In the genomic region with DNA sequence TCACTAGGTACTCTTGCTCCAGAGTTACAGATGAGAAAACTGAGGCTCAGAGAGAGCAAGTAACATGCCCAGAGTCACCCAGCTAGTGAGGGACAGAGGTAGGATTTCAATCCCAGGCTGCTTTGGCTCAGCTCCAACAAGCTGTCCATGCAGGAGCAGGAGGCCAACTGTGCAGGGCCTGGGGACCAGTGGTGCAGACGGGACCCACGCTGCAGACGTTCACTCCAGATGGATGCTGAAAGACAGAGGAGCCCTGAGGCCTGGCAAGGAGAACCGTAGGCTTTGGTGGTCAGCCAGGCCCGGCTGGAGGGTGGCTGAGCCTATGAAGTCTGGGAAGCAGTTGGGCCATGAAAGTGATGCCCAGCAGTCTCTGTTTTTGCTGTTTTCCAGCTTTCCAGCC, we compare ENCODE assay signal across 14 cellular contexts.
DNase-seq lines count a peak whose midpoint lies in the region; ATAC-seq and TF ChIP-seq lines count a peak whose summit lies in the region.
"Had no signal": no experiment of that assay in that cellular context is flagged by ENCODE, and none has a peak within 500 bp of the region (broad histone marks: within the 10 kb centered on the region; RNA-seq: fewer than 3 reads in every experiment).

No MANE protein-coding gene starts in this region.

- H3K36me3 ChIP-seq in ACC112 (ENCODE audit: insufficient read depth, low read length) (no peaks in the 10 kb centered on the region), adrenal gland (replicated peaks in 1 of 2) (no peaks in the 10 kb centered on the region), heart right ventricle (no peaks in the 10 kb centered on the region), psoas muscle (ENCODE audit: insufficient read depth in 1 of 2, low read depth in 1 of 2) (no peaks in the 10 kb centered on the region)

- no peaks in the 10 kb centered on the region for H3K79me2 ChIP-seq in ACC112 (ENCODE audit: control insufficient read depth, insufficient read depth, low read length, unreplicated experiment)

- ATAC-seq in heart right ventricle (peak; percentile 22 to 60 (median 34)), psoas muscle (peak in 3 of 4 donors; percentile 21 to 40 (median 27)), HG03460 (IDR thresholded peaks at IDR 0.05; ENCODE audit: unreplicated experiment) (no peak)
- ATAC-seq: activated CD8-positive, alpha-beta memory T cell treated with anti-CD3 and anti-CD28 coated beads, Interleukin-2, amount 10 ng/mL, durations not matched to agents 7 days and 5 days; activated naive CD8-positive, alpha-beta T cell treated with anti-CD3 and anti-CD28 coated beads, Interleukin-2, amount 50 U/mL, for 24 hours; natural killer cell treated with Interleukin-12 subunit alpha and Interleukin-12 subunit beta and Interleukin-15 and Interleukin-18, amount 100 ng/mL, for 72 hours; stimulated activated naive CD8-positive, alpha-beta T cell treated with anti-CD3 and anti-CD28 coated beads, Interleukin-15, Interleukin-2, amounts not matched to agents 100 U/mL and 50 U/mL, for 24 hours had no signal

- H3K27me3 ChIP-seq in ACC112 (ENCODE audit: insufficient read depth, low read length) (no peaks in the 10 kb centered on the region), adrenal gland (no peaks in the 10 kb centered on the region), heart right ventricle (no peaks in the 10 kb centered on the region), psoas muscle (ENCODE audit: insufficient read depth in 3 of 3, low read length in 2 of 3) (no peaks in the 10 kb centered on the region)

- peak in 6 of 7 donors; percentile 32 to 74 (median 50) for DNase-seq in adrenal gland
- peak; percentile 71 to 75 for DNase-seq in heart right ventricle
- DNase-seq in psoas muscle: peak; percentile 68 to 69
- no peak for DNase-seq in AML-193 (lab: John Stamatoyannopoulos, UW)
- no peak for DNase-seq in GOT3 (lab: John Stamatoyannopoulos, UW)
- no peak for DNase-seq in NCI-H1105 treated with DMSO at 0.1 percent for 48 hours (lab: John Stamatoyannopoulos, UW)
- DNase-seq: activated CD8-positive, alpha-beta memory T cell treated with anti-CD3 and anti-CD28 coated beads, Interleukin-2, amount 10 ng/mL, durations not matched to agents 7 days and 5 days; activated naive CD8-positive, alpha-beta T cell treated with anti-CD3 and anti-CD28 coated beads, Interleukin-2, amount 50 U/mL, for 24 hours; DND-41; stimulated activated CD4-positive, alpha-beta T cell treated with anti-CD3 and anti-CD28 coated beads, Interleukin-2, amount 100 ng/mL, for 24 hours; stimulated activated naive CD8-positive, alpha-beta T cell treated with anti-CD3 and anti-CD28 coated beads, Interleukin-15, Interleukin-2, amounts not matched to agents 100 U/mL and 50 U/mL, for 24 hours had no signal

- no peak for TF ChIP-seq POLR2A in adrenal gland (IDR thresholded peaks at IDR 0.05)

- intact Hi-C loops in adrenal gland (cut with DNase I): no loop called here
- intact Hi-C loops in heart right ventricle (cut with DNase I): loop anchor here in 2 of 10 donors (5.0 kb wide), 1 partner anchor 34 kb away; no protein-coding TSS in a partner anchor
- intact Hi-C loops in psoas muscle (cut with DNase I): no loop called here

- H3K4me1 ChIP-seq in ACC112 (ENCODE audit: control insufficient read depth, insufficient read depth, low read length, unreplicated experiment) (peaks cover 36% of the 10 kb centered on the region), adrenal gland (replicated peaks in 1 of 2) (peaks cover 0 to 32% of the 10 kb centered on the region in 2 donors), heart right ventricle (peaks cover 41 to 69% (median 56%) of the 10 kb centered on the region in 9 donors), psoas muscle (peaks cover 30% of the 10 kb centered on the region)

- no peak for TF ChIP-seq CTCF in adrenal gland (IDR thresholded peaks at IDR 0.05)
- TF ChIP-seq CTCF in heart right ventricle (IDR thresholded peaks at IDR 0.05): no peak
- no peak for TF ChIP-seq CTCF in psoas muscle (IDR thresholded peaks at IDR 0.05)

- 67 to 84% (median 72%) methylated on average over 5 of the region's 5 CpGs for WGBS in adrenal gland, 4 donors
- 43 to 45% methylated on average over 5 of the region's 5 CpGs for WGBS in heart right ventricle, 2 donors
- 41 to 52% (median 50%) methylated on average over 5 of the region's 5 CpGs for WGBS in psoas muscle, 3 donors

- no peak overlapping the region for H2AFZ ChIP-seq in ACC112 (ENCODE audit: low read length, unreplicated experiment)

- H3K27ac ChIP-seq in ACC112 (ENCODE audit: low read depth, low read length) (peak overlapping the region; percentile 92), adrenal gland (peak overlapping the region in 3 of 5 donors; percentile 2 to 94 (median 83)), heart right ventricle (peak overlapping the region; percentile 57 to 93 (median 90)), psoas muscle (peak overlapping the region; percentile 72)

- H3K4me3 ChIP-seq in ACC112 (ENCODE audit: low read depth, low read length) (peak overlapping the region; percentile 38), adrenal gland (no peak overlapping the region), heart right ventricle (peak overlapping the region in 1 of 10 donors; percentile 5), psoas muscle (no peak overlapping the region)

- H3K9me3 ChIP-seq in adrenal gland (replicated peaks in 1 of 3) (no peaks in the 10 kb centered on the region), heart right ventricle (peaks cover 0 to 16% (median 0%) of the 10 kb centered on the region in 11 donors), psoas muscle (no peaks in the 10 kb centered on the region)

Comparison
In these comparisons a context has a peak if more than half of its experiments do, and no peak if none do; other contexts are left out.
1. DNase-seq: peak in adrenal gland (6 of 7), heart right ventricle (2 of 2) and psoas muscle (2 of 2); none in AML-193 (0 of 2), GOT3 (single experiment) and NCI-H1105 treated with DMSO at 0.1 percent for 48 hours (single experiment).
2. Peak in every context shown above with its lines, with median percentiles within 50 percentile points of each other: H3K27ac ChIP-seq.